8 cellular contexts compared by ENCODE assay signal in genomic region chr13:43787998-43788397, GRCh38. TPM values are rescaled to one million over a fixed set of nuclear protein-coding genes. Genes with fewer than 3 reads are reported as not detected.
DNase-seq lines count a peak whose midpoint lies in the region; ATAC-seq, FAIRE-seq and TF ChIP-seq lines count a peak whose summit lies in the region.

No MANE protein-coding gene starts in this region.

- no peaks in the 10 kb centered on the region for H4K20me1 ChIP-seq in GM12878 (ENCODE audit: control insufficient read depth, insufficient read depth)

- H2AFZ ChIP-seq in GM12878 (ENCODE audit: control insufficient read depth, low read depth, low read length) = no peak overlapping the region

- no peak overlapping the region for H3K27ac ChIP-seq in GM12878 (ENCODE audit: control insufficient read depth, insufficient read depth)
- peak overlapping the region in 2 of 4 donors; percentile 87 to 92 for H3K27ac ChIP-seq in transverse colon

- peak; percentile 52; the same call in 1 of the 2 replicates for TF ChIP-seq RAD21 in GM12878 (IDR thresholded peaks at IDR 0.05; ENCODE audit: insufficient read depth, low read depth, low read length)

- POLR2A ChIA-PET in GM12878 (lab: Charles Lee) (interaction anchor here (0.6 kb wide), 2 partner anchors 631 to 1284 kb away, joined by 6 to 7 read pairs; no protein-coding TSS in a partner anchor), HEK293T (lab: Yijun Ruan, JAX) (no interaction called here)

- RAD21 ChIA-PET in GM12878 (lab: Charles Lee; ENCODE audit: unreplicated experiment) = no interaction called here

- peak; percentile 11 to 30 (median 16); a peak in 4 of 6 replicates for TF ChIP-seq CTCF in GM12878 (IDR thresholded peaks at IDR 0.05 in 2 of 3, conservative IDR thresholded peaks at IDR 0.05 in 1 of 3; ENCODE audit: control insufficient read depth in 2 of 3, extremely low read depth in 1 of 3, insufficient read depth in 1 of 3, low read depth in 3 of 3, low read length in 3 of 3)
- TF ChIP-seq CTCF in transverse colon (IDR thresholded peaks at IDR 0.05) = peak in 2 of 5 experiments; percentile 25 to 47

- intact Hi-C loops in GM12878 (cut with micrococcal nuclease; ENCODE audit: unreplicated experiment) = no loop called here
- intact Hi-C loops in transverse colon (cut with DNase I; ENCODE audit: low total_unique reads) = no loop called here

- in situ Hi-C loops in GM12878 (cut with MboI) = loop anchor here (25.0 kb wide), 1 partner anchor 1451 kb away; no protein-coding TSS in a partner anchor
- in situ Hi-C loops in transverse colon (cut with MboI; ENCODE audit: low pct_ligation_motif_present in 1 of 4, low pct_unique_long_range_greater_than_20kb in 1 of 4, low sequenced_read_pairs in 3 of 4) = loop anchor here (25.0 kb wide), 1 partner anchor 701 kb away; no protein-coding TSS in a partner anchor

- no peak overlapping the region for H3K4me2 ChIP-seq in GM12878 (ENCODE audit: control insufficient read depth, insufficient read depth)

- no TSS peak for BruUV-seq in GM12878 (replicated peaks; lab: Mats Ljungman, UMichigan)

- no peak for TF ChIP-seq EP300 in GM12878 (IDR thresholded peaks at IDR 0.05; ENCODE audit: borderline replicate concordance in 1 of 2, control insufficient read depth in 1 of 2, low read depth in 2 of 2, low read length in 2 of 2)
- TF ChIP-seq EP300 in transverse colon (IDR thresholded peaks at IDR 0.05; ENCODE audit: low read depth) = no peak

- 46% methylated on average over 2 of the region's 2 CpGs for WGBS in GM12878 (ENCODE audit: insufficient coverage, insufficient replicate concordance, low lambda C conversion rate, missing lambda C conversion rate)
- WGBS in transverse colon (ENCODE audit: low coverage in 1 of 2), 2 donors = 63% methylated on average over 2 of the region's 2 CpGs; no CpG with 5 or more reads in 1 of the 2 donors

- SMC1A ChIA-PET in GM12878 (lab: Charles Lee; ENCODE audit: uncharacterized antibody, unreplicated experiment) = interaction anchor here (1.0 kb wide), 1 partner anchor 570 kb away, joined by 3 read pairs; no protein-coding TSS in a partner anchor

- H3K79me2 ChIP-seq in GM12878 (ENCODE audit: control insufficient read depth, insufficient read depth, low read length) = no peaks in the 10 kb centered on the region

- TF ChIP-seq POLR2A in GM12878 (IDR thresholded peaks at IDR 0.05; ENCODE audit: low read depth, low read length) (no peak), transverse colon (IDR thresholded peaks at IDR 0.05) (no peak)

- CTCF ChIA-PET in GM12878 (lab: Yijun Ruan, JAX) (no interaction called here), HEK293T (lab: Yijun Ruan, JAX) (interaction anchor here (2.3 kb wide), 1 partner anchor 17 kb away, joined by 5 read pairs; no protein-coding TSS in a partner anchor)

- H3K9me3 ChIP-seq in GM12878 (replicated peaks; ENCODE audit: control insufficient read depth, insufficient read depth, low read length) (no peaks in the 10 kb centered on the region), transverse colon (no peaks in the 10 kb centered on the region)

- H3K36me3 ChIP-seq in GM12878 (ENCODE audit: control insufficient read depth in 2 of 2, insufficient read depth in 2 of 2, low read length in 1 of 2) (no peaks in the 10 kb centered on the region), transverse colon (no peaks in the 10 kb centered on the region)

- DNase-seq in DMS53 treated with DMSO at 0.1 percent for 48 hours (lab: John Stamatoyannopoulos, UW; ENCODE audit: unreplicated experiment) (peak; percentile 14), LHCN-M2 (ENCODE audit: low read depth) (peak; percentile 60), GM12878 (ENCODE audit: low read depth, low spot score) (no peak), myocyte (ENCODE audit: low read depth) (peak; percentile 52), transverse colon (no peak), HEK293T (ENCODE audit: extremely low spot score) (no peak)

- H3K27me3 ChIP-seq in GM12878 (replicated peaks in 1 of 2; ENCODE audit: control insufficient read depth in 2 of 2, insufficient read depth in 2 of 2, low read length in 1 of 2) (peaks cover 3 to 4% of the 10 kb centered on the region in 2 experiments; a peak in 3 of 4 replicates), transverse colon (peaks cover 41% of the 10 kb centered on the region)

- no peak for FAIRE-seq in GM12878 (lab: Jason Lieb, UNC)

- no peak overlapping the region for H3K4me3 ChIP-seq in GM12878
- no peak overlapping the region for H3K4me3 ChIP-seq in transverse colon

- ATAC-seq in GM12878 = no peak
- ATAC-seq in HG03045 (IDR thresholded peaks at IDR 0.05; ENCODE audit: unreplicated experiment) = no peak
- no peak for ATAC-seq in GM19397 (IDR thresholded peaks at IDR 0.05; ENCODE audit: unreplicated experiment)

- H3K4me1 ChIP-seq in GM12878 (ENCODE audit: control insufficient read depth, insufficient read depth, low read length) (no peaks in the 10 kb centered on the region), transverse colon (peaks cover 0 to 29% (median 21%) of the 10 kb centered on the region in 4 donors)

- H3K9ac ChIP-seq in GM12878 (ENCODE audit: control insufficient read depth, insufficient read depth, low read length) = no peak overlapping the region

TF ChIP-seq in GM12878, 131 proteins besides CTCF, POLR2A, EP300 and RAD21:
- TF ChIP-seq SMC3 (IDR thresholded peaks at IDR 0.05; ENCODE audit: borderline replicate concordance, low read length) (peak; percentile 22; the same call in 1 of the 2 replicates), ESRRA (IDR thresholded peaks at IDR 0.05; ENCODE audit: low read length) (no peak), FOS (IDR thresholded peaks at IDR 0.05; ENCODE audit: borderline replicate concordance, extremely low read depth, insufficient read length) (no peak), SP1 (IDR thresholded peaks at IDR 0.05; ENCODE audit: low read depth, low read length) (no peak)
TF ChIP-seq in GM12878: peak in this region for 1.

TF ChIP-seq in HEK293T, 16 proteins besides CTCF, POLR2A, EP300 and RAD21:
- no peak for TF ChIP-seq SP1 (IDR thresholded peaks at IDR 0.05)
- no peak for TF ChIP-seq L3MBTL2 (conservative IDR thresholded peaks at IDR 0.05)
- TF ChIP-seq FOXA1 (IDR thresholded peaks at IDR 0.05) = no peak
- no peak for TF ChIP-seq ELF4 (IDR thresholded peaks at IDR 0.05)
- TF ChIP-seq SUZ12 (IDR thresholded peaks at IDR 0.05) = no peak
- no peak for TF ChIP-seq HDGF (IDR thresholded peaks at IDR 0.05; ENCODE audit: borderline replicate concordance)
- TF ChIP-seq BHLHE40 (IDR thresholded peaks at IDR 0.05; ENCODE audit: borderline replicate concordance) = no peak
- TF ChIP-seq FOXM1 (IDR thresholded peaks at IDR 0.05; ENCODE audit: borderline replicate concordance) = no peak
- TF ChIP-seq TARDBP (IDR thresholded peaks at IDR 0.05) = no peak
- TF ChIP-seq ZNF384 (IDR thresholded peaks at IDR 0.05) = no peak
- no peak for TF ChIP-seq CTBP1 (IDR thresholded peaks at IDR 0.05; ENCODE audit: borderline replicate concordance)
- no peak for TF ChIP-seq PKNOX1 (IDR thresholded peaks at IDR 0.05)
- TF ChIP-seq FOXK2 (IDR thresholded peaks at IDR 0.05) = no peak
- TF ChIP-seq ARNT (IDR thresholded peaks at IDR 0.05) = no peak
- no peak for TF ChIP-seq LEF1 (IDR thresholded peaks at IDR 0.05; ENCODE audit: borderline replicate concordance)
- TF ChIP-seq NFRKB (IDR thresholded peaks at IDR 0.05) = no peak

RNA-seq across cellular contexts. Expression of gene ENOX1, which starts 1.2 kb away (rescaled TPM):
- total RNA-seq in LHCN-M2 (2014; rRNA removed) (2.9 and 7.7 TPM in 2 replicates), GM12878 (2014; rRNA removed) (0.11 and 0.98 TPM in 2 replicates), GM12878 (2014; rRNA removed; fragmentation: Illumina TruSeq; extraction: Trizol) (0.18 and 0.23 TPM in 2 replicates), GM12878 (2021) (0.11 and 0.13 TPM in 2 replicates), myocyte (5.3 and 5.8 TPM in 2 replicates), transverse colon (1 to 10 TPM; 1.5 to 6.4 (median 2.2) TPM)
- 1.00 TPM for polyA plus RNA-seq in LHCN-M2 (2012)
- total RNA-seq in GM12878 (2013; cell fraction: nucleolus; rRNA removed) = 0.39 and 1.4 TPM in 2 replicates
- polyA plus RNA-seq in GM12878 (2011; ENCODE audit: low read depth) = not detected
- polyA plus RNA-seq in GM12878 (2011; rRNA removed) (0.16 and 0.20 TPM in 2 replicates), GM12878 (2014; fragmentation: Illumina TruSeq; extraction: Trizol) (0.18 and 0.21 TPM in 2 replicates), GM12878 (2014; fragmentation: Nextera tagmentation; extraction: Ambion mirVana) (under 1 TPM; 0.11 to 0.26 TPM), GM12878 (2014; rRNA removed) (0.14 and 0.19 TPM in 2 replicates), GM12878 (2016; fragmentation: Nextera tagmentation; extraction: Ambion mirVana) (under 1 TPM; 0.11 to 0.13 TPM)
- 0.12 and 0.20 TPM in 2 replicates for polyA plus RNA-seq in GM12878 (2011; cell fraction: cytosol; rRNA removed)
- 0.06 and 0.13 TPM in 2 replicates for polyA plus RNA-seq in GM12878 (2011; cell fraction: nucleus; rRNA removed)
- 0.04 and 0.17 TPM in 2 replicates for polyA plus RNA-seq in GM12878 (2012)
- 0.10 TPM in 1 of 2 replicates, not detected in the other for polyA minus RNA-seq in GM12878 (2011; rRNA and poly(A)+ RNA removed)
- polyA minus RNA-seq in GM12878 (2011; cell fraction: cytosol; rRNA and poly(A)+ RNA removed) = 0.31 TPM in 1 of 2 replicates, not detected in the other
- polyA minus RNA-seq in GM12878 (2011; cell fraction: nucleus; rRNA and poly(A)+ RNA removed) = 0.12 and 0.38 TPM in 2 replicates
- 2.3 TPM for polyA plus RNA-seq in myocyte (2012)

Comparison
In these comparisons a context has a peak if more than half of its experiments do, and no peak if none do; other contexts are left out.
1. DNase-seq: peak in DMS53 treated with DMSO at 0.1 percent for 48 hours (single experiment), LHCN-M2 (single experiment) and myocyte (single experiment); none in GM12878 (single experiment), transverse colon (single experiment) and HEK293T (single experiment).